Comparison of ENCODE assay signal across 12 cellular contexts in the genomic region with DNA sequence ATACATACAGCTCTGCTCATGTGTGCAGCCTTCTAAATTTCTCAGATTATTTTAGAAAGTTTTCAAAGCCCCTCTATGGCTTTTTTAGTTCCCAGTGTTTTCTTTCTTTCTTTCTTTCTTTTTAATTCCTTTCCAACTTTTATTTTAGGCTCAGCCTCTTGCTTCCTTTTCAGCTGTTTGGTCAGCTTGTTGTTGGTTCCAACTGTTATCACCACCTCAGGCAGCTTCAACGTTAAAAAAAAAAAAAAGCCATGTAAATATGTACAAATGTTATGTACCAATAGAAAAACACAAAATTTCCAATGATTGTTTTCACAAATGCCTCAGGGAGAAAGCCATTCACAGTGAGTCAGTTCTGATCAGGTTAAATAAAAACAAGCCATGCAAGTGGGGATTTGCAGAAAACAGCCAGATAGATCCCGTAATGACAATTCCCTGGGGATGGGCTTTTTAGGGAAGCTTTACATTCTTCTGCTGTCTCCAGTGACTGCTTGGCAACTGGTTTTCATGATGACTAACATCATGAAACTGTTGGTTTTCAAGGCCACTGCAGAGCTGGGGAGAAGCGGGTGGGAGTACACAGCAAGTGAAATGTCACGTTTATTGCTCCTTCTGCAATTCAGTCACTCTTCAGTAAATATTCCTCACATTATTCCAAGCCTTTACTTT.
A peak's percentile ranks its signal among the peaks of the same experiment; 100 is the strongest.
DNase-seq lines count a peak whose midpoint lies in the region.
"Had no signal": no experiment of that assay in that cellular context is flagged by ENCODE, and none has a peak within 500 bp of the region (broad histone marks: within the 10 kb centered on the region; RNA-seq: fewer than 3 reads in every experiment).

No MANE protein-coding gene starts in this region.

- H3K4me2 ChIP-seq in skeletal muscle satellite cell (ENCODE audit: low read length) = peak overlapping the region; percentile 53

- H3K9me3 ChIP-seq in skeletal muscle satellite cell (replicated peaks; ENCODE audit: low read length) = no peaks in the 10 kb centered on the region

- DNase-seq in DMS53 (lab: John Stamatoyannopoulos, UW) (peak; percentile 34), DMS53 treated with DMSO at 0.1 percent for 48 hours (lab: John Stamatoyannopoulos, UW; ENCODE audit: unreplicated experiment) (no peak), SW480 (ENCODE audit: low spot score) (peak; percentile 47), fibroblast of the conjunctiva (ENCODE audit: low read depth) (peak; percentile 94), AML-193 (lab: John Stamatoyannopoulos, UW) (no peak), head of caudate nucleus (no peak)
- no peak for DNase-seq in activated CD4-positive, alpha-beta T cell treated with anti-CD3 and anti-CD28 coated beads for 4 hours
- DNase-seq: effector memory CD4-positive, alpha-beta T cell; NCI-H2081; stimulated activated CD4-positive, alpha-beta T cell treated with anti-CD3 and anti-CD28 coated beads, Interleukin-15, amount 100 ng/mL, for 24 hours; T-cell had no signal

- H3K27me3 ChIP-seq in skeletal muscle satellite cell (ENCODE audit: control insufficient read depth, insufficient read depth, low read length) = no peaks in the 10 kb centered on the region

- peaks cover 29% of the 10 kb centered on the region for H3K4me1 ChIP-seq in skeletal muscle satellite cell (ENCODE audit: control insufficient read depth, insufficient read depth, low read length)

- no peaks in the 10 kb centered on the region for H3K36me3 ChIP-seq in skeletal muscle satellite cell (ENCODE audit: insufficient read depth, low read length)

- intact Hi-C loops in head of caudate nucleus (cut with DNase I) = no loop called here

- peak overlapping the region; percentile 71 for H3K9ac ChIP-seq in skeletal muscle satellite cell (ENCODE audit: low read depth, low read length)

- H3K4me3 ChIP-seq in skeletal muscle satellite cell (ENCODE audit: low read length) = no peak overlapping the region

Comparison
In these comparisons a context has a peak if more than half of its experiments do, and no peak if none do; other contexts are left out.
1. DNase-seq: peak in DMS53 (single experiment), SW480 (single experiment) and fibroblast of the conjunctiva (single experiment); none in DMS53 treated with DMSO at 0.1 percent for 48 hours (single experiment), AML-193 (0 of 2), activated CD4-positive, alpha-beta T cell treated with anti-CD3 and anti-CD28 coated beads for 4 hours (0 of 2) and head of caudate nucleus (0 of 42).